ENCODE assay signal across 20 cellular contexts in the genomic region with DNA sequence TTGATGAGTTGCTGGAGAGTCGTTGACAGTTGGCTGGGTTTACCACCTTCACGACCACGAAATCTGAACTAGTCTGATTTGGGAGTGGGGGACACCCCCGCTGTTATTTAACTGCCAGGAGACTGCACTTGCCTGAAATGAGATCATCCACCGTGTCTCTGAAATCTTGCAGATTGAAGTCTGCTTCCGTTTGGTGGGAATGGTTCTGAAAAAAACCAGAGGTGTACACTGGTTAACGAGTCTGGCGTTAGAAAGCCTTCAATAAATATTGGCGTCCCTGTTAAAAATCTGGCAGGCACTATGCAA. TPM values are rescaled to one million over a fixed set of nuclear protein-coding genes. Genes with fewer than 3 reads are reported as not detected.
DNase-seq lines count a peak whose midpoint lies in the region; ATAC-seq and TF ChIP-seq lines count a peak whose summit lies in the region.
"Had no signal": no experiment of that assay in that cellular context is flagged by ENCODE, and none has a peak within 500 bp of the region (broad histone marks: within the 10 kb centered on the region; RNA-seq: fewer than 3 reads in every experiment).

No MANE protein-coding gene starts in this region.

- no peaks in the 10 kb centered on the region for H3K36me3 ChIP-seq in rectal smooth muscle tissue (ENCODE audit: control insufficient read depth, insufficient read depth, low read length)
- H3K36me3 ChIP-seq: MG63, upper lobe of right lung had no signal

- H3K4me1 Mint-ChIP-seq in activated CD4-positive, alpha-beta T cell treated with anti-CD3 and anti-CD28 coated beads, Interleukin-2, amount 10 ng/mL, durations not matched to agents 24 days and 14 days, result peaks cover 27% of the 10 kb centered on the region
- peaks cover 21 to 22% (median 22%) of the 10 kb centered on the region in 3 donors for H3K4me1 Mint-ChIP-seq in IgD-negative memory B cell
- peaks cover under 1% of the 10 kb centered on the region for H3K4me1 Mint-ChIP-seq in glutamatergic neuron (ENCODE audit: low read depth, unreplicated experiment)
- H3K4me1 Mint-ChIP-seq in CD14-positive monocyte, result peaks cover 41% of the 10 kb centered on the region

- no peak overlapping the region for H3K27ac Mint-ChIP-seq in activated CD4-positive, alpha-beta T cell treated with anti-CD3 and anti-CD28 coated beads, Interleukin-2, amount 10 ng/mL, durations not matched to agents 24 days and 14 days
- peak overlapping the region in 1 of 3 donors; percentile 64 for H3K27ac Mint-ChIP-seq in IgD-negative memory B cell
- no peak overlapping the region for H3K27ac Mint-ChIP-seq in glutamatergic neuron (ENCODE audit: unreplicated experiment)
- no peak overlapping the region for H3K27ac Mint-ChIP-seq in CD14-positive monocyte
- H3K27ac Mint-ChIP-seq: activated CD4-positive, alpha-beta memory T cell treated with anti-CD3 and anti-CD28 coated beads, Interleukin-2, amount 10 ng/mL, durations not matched to agents 7 days and 5 days had no signal

- H3K36me3 Mint-ChIP-seq in activated CD4-positive, alpha-beta T cell treated with anti-CD3 and anti-CD28 coated beads, Interleukin-2, amount 10 ng/mL, durations not matched to agents 24 days and 14 days (ENCODE audit: low read depth), result peaks cover 3% of the 10 kb centered on the region
- H3K36me3 Mint-ChIP-seq in IgD-negative memory B cell (no peaks in the 10 kb centered on the region), glutamatergic neuron (ENCODE audit: unreplicated experiment) (no peaks in the 10 kb centered on the region), CD14-positive monocyte (peaks cover 2 to 6% of the 10 kb centered on the region in 2 donors)

- peaks cover 84% of the 10 kb centered on the region for H3K27me3 Mint-ChIP-seq in activated CD4-positive, alpha-beta T cell treated with anti-CD3 and anti-CD28 coated beads, Interleukin-2, amount 10 ng/mL, durations not matched to agents 24 days and 14 days
- H3K27me3 Mint-ChIP-seq in IgD-negative memory B cell, result peaks cover 68% of the 10 kb centered on the region
- H3K27me3 Mint-ChIP-seq in glutamatergic neuron (ENCODE audit: unreplicated experiment), result peaks cover 33% of the 10 kb centered on the region
- peaks cover 94 to 99% (median 95%) of the 10 kb centered on the region in 3 donors for H3K27me3 Mint-ChIP-seq in CD14-positive monocyte (ENCODE audit: low read depth in 3 of 3)

- no peak for ATAC-seq in GM19395 (IDR thresholded peaks at IDR 0.05; ENCODE audit: unreplicated experiment)
- ATAC-seq: A549, left lobe of liver had no signal

- H3K4me1 ChIP-seq in rectal smooth muscle tissue (ENCODE audit: control insufficient read depth, insufficient read depth, low read length), result peaks cover 2% of the 10 kb centered on the region

- no peak overlapping the region for H3K27ac ChIP-seq in rectal smooth muscle tissue (ENCODE audit: low read depth, low read length)
- H3K27ac ChIP-seq: A549, upper lobe of right lung had no signal

- TF ChIP-seq CTCF in glutamatergic neuron (IDR thresholded peaks at IDR 0.05; ENCODE audit: partially characterized antibody, unreplicated experiment), result no peak
- TF ChIP-seq CTCF in CD14-positive monocyte (IDR thresholded peaks at IDR 0.05), result no peak

- peak overlapping the region; percentile 12 for H3K4me3 ChIP-seq in rectal smooth muscle tissue (ENCODE audit: low read length)
- H3K4me3 ChIP-seq: A549, MG63, upper lobe of right lung had no signal

- peak; percentile 64 for DNase-seq in activated CD4-positive, alpha-beta T cell treated with anti-CD3 and anti-CD28 coated beads, Interleukin-2, amount 10 ng/mL, durations not matched to agents 24 days and 14 days
- DNase-seq in activated CD4-positive, alpha-beta T cell treated with anti-CD3 and anti-CD28 coated beads for 1 hour, result no peak
- DNase-seq in glutamatergic neuron, result no peak
- DNase-seq in CD14-positive monocyte (ENCODE audit: low spot score), result no peak
- DNase-seq in NOMO-1 treated with dmso at 0.1 percent for 144 hours (lab: John Stamatoyannopoulos, UW; ENCODE audit: unreplicated experiment), result no peak
- DNase-seq: activated CD4-positive, alpha-beta memory T cell treated with anti-CD3 and anti-CD28 coated beads, Interleukin-2, amount 10 ng/mL, durations not matched to agents 7 days and 5 days; COR-L47; GF-D8; MG63; NCI-H2081 treated with DMSO at 0.1 percent for 48 hours; NCI-H82; stimulated activated CD4-positive, alpha-beta T cell treated with anti-CD3 and anti-CD28 coated beads, Interleukin-2, amount 100 ng/mL, for 48 hours; T-helper 9 cell; upper lobe of right lung had no signal

- H3K9me3 Mint-ChIP-seq in activated CD4-positive, alpha-beta T cell treated with anti-CD3 and anti-CD28 coated beads, Interleukin-2, amount 10 ng/mL, durations not matched to agents 24 days and 14 days, result peaks cover 3% of the 10 kb centered on the region
- H3K9me3 Mint-ChIP-seq in IgD-negative memory B cell (peaks cover 0 to 2% (median 0%) of the 10 kb centered on the region in 3 donors), glutamatergic neuron (ENCODE audit: unreplicated experiment) (peaks cover 5% of the 10 kb centered on the region), CD14-positive monocyte (peaks cover 0 to 27% (median 14%) of the 10 kb centered on the region in 7 donors)
- H3K9me3 Mint-ChIP-seq: activated CD4-positive, alpha-beta memory T cell treated with anti-CD3 and anti-CD28 coated beads, Interleukin-2, amount 10 ng/mL, durations not matched to agents 7 days and 5 days had no signal

- peak overlapping the region; percentile 62 for H3K4me3 Mint-ChIP-seq in activated CD4-positive, alpha-beta T cell treated with anti-CD3 and anti-CD28 coated beads, Interleukin-2, amount 10 ng/mL, durations not matched to agents 24 days and 14 days
- H3K4me3 Mint-ChIP-seq in IgD-negative memory B cell (peak overlapping the region; percentile 23 to 74 (median 68)), glutamatergic neuron (ENCODE audit: unreplicated experiment) (peak overlapping the region; percentile 17), CD14-positive monocyte (peak overlapping the region in 1 of 2 donors; percentile 86)

- H3K27me3 ChIP-seq in rectal smooth muscle tissue (ENCODE audit: control insufficient read depth, insufficient read depth, low read length), result peaks cover 53% of the 10 kb centered on the region
- H3K27me3 ChIP-seq: MG63 had no signal

- H3K9ac ChIP-seq in rectal smooth muscle tissue (ENCODE audit: low read length), result no peak overlapping the region

- intact Hi-C loops in activated CD4-positive, alpha-beta T cell treated with anti-CD3 and anti-CD28 coated beads, Interleukin-2, amount 10 ng/mL, durations not matched to agents 24 days and 14 days (cut with micrococcal nuclease), result loop anchor here (1.0 kb wide), 1 partner anchor 11 kb away; the partner anchor contains the start of gene CCNO
- intact Hi-C loops in CD14-positive monocyte (cut with micrococcal nuclease), result no loop called here

RNA-seq across cellular contexts. Expression of gene MCIDAS, which starts 4.3 kb away (rescaled TPM):
- not detected in 2 replicates for total RNA-seq in activated CD4-positive, alpha-beta T cell treated with anti-CD3 and anti-CD28 coated beads, Interleukin-2, amount 10 ng/mL, durations not matched to agents 24 days and 14 days
- polyA plus RNA-seq in IgD-negative memory B cell (not detected), CD14-positive monocyte (not detected)
- total RNA-seq in glutamatergic neuron (ENCODE audit: unreplicated experiment), result not detected
- total RNA-seq: activated CD4-positive, alpha-beta memory T cell treated with anti-CD3 and anti-CD28 coated beads, Interleukin-2, amount 10 ng/mL, durations not matched to agents 7 days and 5 days; left lobe of liver; upper lobe of right lung had no signal

RNA-seq across cellular contexts. Expression of gene CCNO, which starts 10.6 kb away (rescaled TPM):
- 0.26 TPM in 1 of 2 replicates, not detected in the other for total RNA-seq in activated CD4-positive, alpha-beta T cell treated with anti-CD3 and anti-CD28 coated beads, Interleukin-2, amount 10 ng/mL, durations not matched to agents 24 days and 14 days
- polyA plus RNA-seq in IgD-negative memory B cell, result not detected
- total RNA-seq in glutamatergic neuron (ENCODE audit: unreplicated experiment), result not detected
- not detected for polyA plus RNA-seq in CD14-positive monocyte
- total RNA-seq: left lobe of liver, upper lobe of right lung had no signal

RNA-seq across cellular contexts. Expression of gene CDC20B, which starts 49.8 kb away (rescaled TPM):
- not detected in 2 replicates for total RNA-seq in activated CD4-positive, alpha-beta T cell treated with anti-CD3 and anti-CD28 coated beads, Interleukin-2, amount 10 ng/mL, durations not matched to agents 24 days and 14 days
- polyA plus RNA-seq in IgD-negative memory B cell (not detected), CD14-positive monocyte (not detected)
- total RNA-seq in glutamatergic neuron (ENCODE audit: unreplicated experiment), result 0.34 TPM
- total RNA-seq: HT-29, left lobe of liver, upper lobe of right lung had no signal
